Comparison of ENCODE assay signal across 22 cellular contexts in the genomic region with DNA sequence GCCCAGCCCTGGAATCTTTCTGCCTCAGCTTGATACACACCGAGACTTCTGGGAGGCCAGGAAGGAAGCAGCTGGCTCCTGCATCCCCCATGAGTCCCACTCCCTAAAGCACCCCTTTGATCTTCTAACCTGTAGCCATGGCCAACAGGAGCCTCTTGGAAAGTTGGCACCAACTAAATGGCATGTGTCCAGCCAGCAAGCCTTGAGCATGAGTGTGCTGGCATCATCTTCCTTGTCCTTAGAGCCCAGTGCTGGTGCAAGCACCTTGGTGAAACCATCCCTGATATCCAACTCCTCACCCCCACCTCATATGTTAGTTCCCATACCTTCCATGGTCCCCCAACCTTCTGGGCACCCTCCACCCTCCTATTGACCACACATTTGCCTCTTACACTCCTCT.
"Had no signal": no experiment of that assay in that cellular context is flagged by ENCODE, and none has a peak within 500 bp of the region (broad histone marks: within the 10 kb centered on the region; RNA-seq: fewer than 3 reads in every experiment).

No MANE protein-coding gene starts in this region.

- H3K9me3 ChIP-seq: SJSA1 had no signal

- DNase-seq: IMR-90, Karpas-422, KG1, MM.1S, NCI-H1092 treated with DMSO at 0.1 percent for 48 hours, NCI-H1436, NCI-H187, NCI-H2029, NCI-H2081 treated with DMSO at 0.1 percent for 48 hours, NCI-H2171, NCI-H226, NCI-H446, NCI-H510A, NCI-H524 treated with DMSO at 0.1 percent for 48 hours, NCI-H69, NCI-H774, Right ventricle myocardium superior, RPMI8226, SIG-M5 had no signal

- ATAC-seq: HepG2 had no signal

- H3K36me3 ChIP-seq: SJSA1 had no signal

- H3K4me1 ChIP-seq: SJSA1 had no signal

- H3K27me3 ChIP-seq: SJSA1 had no signal

- H3K4me3 ChIP-seq: SJSA1, SK-N-MC had no signal

- H3K27ac ChIP-seq: SJSA1, SK-N-MC had no signal
